17 cellular contexts compared by ENCODE assay signal in genomic region chr11:62566247-62566646, GRCh38. TPM values are rescaled to one million over a fixed set of nuclear protein-coding genes. Genes with fewer than 3 reads are reported as not detected.
DNase-seq lines count a peak whose midpoint lies in the region; ATAC-seq, FAIRE-seq and TF ChIP-seq lines count a peak whose summit lies in the region.
"Had no signal": no experiment of that assay in that cellular context is flagged by ENCODE, and none has a peak within 500 bp of the region (broad histone marks: within the 10 kb centered on the region; RNA-seq: fewer than 3 reads in every experiment).

No MANE protein-coding gene starts in this region.

- H3K36me3 ChIP-seq in astrocyte (ENCODE audit: insufficient read depth, low read length) (peaks cover 61% of the 10 kb centered on the region), spleen (peaks cover 0 to 100% (median 94%) of the 10 kb centered on the region in 6 donors)

- H3K4me3 ChIP-seq in astrocyte (ENCODE audit: insufficient read depth, low read depth, low read length) (no peak overlapping the region), spleen (no peak overlapping the region)
- H3K4me3 ChIP-seq: tibial artery had no signal

- TF ChIP-seq CTCF in astrocyte (IDR thresholded peaks at IDR 0.05; ENCODE audit: insufficient read depth, low read depth, low read length) (no peak), spleen (IDR thresholded peaks at IDR 0.05 in 8 of 11, conservative IDR thresholded peaks at IDR 0.05 in 3 of 11) (no peak)

- no peaks in the 10 kb centered on the region for H3K9me3 Mint-ChIP-seq in activated naive CD4-positive, alpha-beta T cell treated with anti-CD3 and anti-CD28 coated beads, Interleukin-2, amount 10 ng/mL, durations not matched to agents 7 days and 5 days
- no peaks in the 10 kb centered on the region for H3K9me3 Mint-ChIP-seq in astrocyte (ENCODE audit: unreplicated experiment)
- H3K9me3 Mint-ChIP-seq: naive B cell had no signal

- no peaks in the 10 kb centered on the region for H3K9me3 ChIP-seq in astrocyte (ENCODE audit: insufficient read depth, low read depth, low read length)
- H3K9me3 ChIP-seq in spleen = no peaks in the 10 kb centered on the region
- H3K9me3 ChIP-seq: tibial artery had no signal

- no peaks in the 10 kb centered on the region for H3K27me3 Mint-ChIP-seq in activated naive CD4-positive, alpha-beta T cell treated with anti-CD3 and anti-CD28 coated beads, Interleukin-2, amount 10 ng/mL, durations not matched to agents 7 days and 5 days
- no peaks in the 10 kb centered on the region for H3K27me3 Mint-ChIP-seq in astrocyte (ENCODE audit: low read depth, unreplicated experiment)
- H3K27me3 Mint-ChIP-seq: naive B cell had no signal

- H3K27ac ChIP-seq in astrocyte (ENCODE audit: low read depth, low read length) = no peak overlapping the region
- peak overlapping the region in 2 of 8 donors; percentile 58 to 70 for H3K27ac ChIP-seq in spleen
- H3K27ac ChIP-seq: tibial artery had no signal

- H3K4me1 ChIP-seq in astrocyte (ENCODE audit: insufficient read depth, low read length) = peaks cover 11% of the 10 kb centered on the region
- peaks cover 4 to 62% (median 18%) of the 10 kb centered on the region in 6 donors for H3K4me1 ChIP-seq in spleen

- 91 to 96% (median 95%) methylated on average over 8 of the region's 8 CpGs for WGBS in spleen, 5 donors

- H3K36me3 Mint-ChIP-seq in activated naive CD4-positive, alpha-beta T cell treated with anti-CD3 and anti-CD28 coated beads, Interleukin-2, amount 10 ng/mL, durations not matched to agents 7 days and 5 days = peaks cover 54% of the 10 kb centered on the region
- peaks cover 38% of the 10 kb centered on the region for H3K36me3 Mint-ChIP-seq in astrocyte (ENCODE audit: low read depth, unreplicated experiment)

- peaks cover 77% of the 10 kb centered on the region for H3K79me2 ChIP-seq in astrocyte (ENCODE audit: insufficient read depth, low read length)

- intact Hi-C loops in spleen (cut with DNase I; ENCODE audit: low total_unique reads) (no loop called here), sciatic nerve (cut with DNase I) (no loop called here)

- peaks cover 89% of the 10 kb centered on the region for H4K20me1 ChIP-seq in astrocyte (ENCODE audit: insufficient read depth, low read length)

- no peak for DNase-seq in activated naive CD4-positive, alpha-beta T cell treated with anti-CD3 and anti-CD28 coated beads, Interleukin-2, amount 10 ng/mL, durations not matched to agents 7 days and 5 days
- no peak for DNase-seq in activated naive CD4-positive, alpha-beta T cell treated with anti-CD3 and anti-CD28 coated beads, Interleukin-2, amount 50 U/mL, for 16 hours
- DNase-seq in astrocyte (ENCODE audit: low read depth) (no peak), spleen (peak; percentile 25), sciatic nerve (ENCODE audit: low spot score) (no peak), NCI-H748 (lab: John Stamatoyannopoulos, UW; ENCODE audit: unreplicated experiment) (no peak), NCI-H524 (lab: John Stamatoyannopoulos, UW) (no peak)
- DNase-seq: activated CD4-positive, alpha-beta T cell treated with anti-CD3 and anti-CD28 coated beads for 1 hour; activated effector memory CD4-positive, alpha-beta T cell treated with Interleukin-2 at 50 U/mL for 16 hours; DMS 273 treated with DMSO at 0.1 percent for 48 hours; effector memory CD4-positive, alpha-beta T cell; naive B cell; NCI-H524 treated with DMSO at 0.1 percent for 48 hours; retina; stimulated activated CD4-positive, alpha-beta T cell treated with anti-CD3 and anti-CD28 coated beads, Interleukin-1b, Interleukin-23, amount 100 ng/mL, for 48 hours; tibial artery had no signal

- H3K4me1 Mint-ChIP-seq in activated naive CD4-positive, alpha-beta T cell treated with anti-CD3 and anti-CD28 coated beads, Interleukin-2, amount 10 ng/mL, durations not matched to agents 7 days and 5 days = peaks cover 43% of the 10 kb centered on the region
- H3K4me1 Mint-ChIP-seq in astrocyte (ENCODE audit: low read depth, unreplicated experiment) = peaks cover 39% of the 10 kb centered on the region

- H3K27ac Mint-ChIP-seq in activated naive CD4-positive, alpha-beta T cell treated with anti-CD3 and anti-CD28 coated beads, Interleukin-2, amount 10 ng/mL, durations not matched to agents 7 days and 5 days = peak overlapping the region; percentile 8
- H3K27ac Mint-ChIP-seq in astrocyte (ENCODE audit: unreplicated experiment) = peak overlapping the region; percentile 83

- TF ChIP-seq POLR2A in spleen (IDR thresholded peaks at IDR 0.05) = no peak

- CTCF ChIA-PET in activated naive CD4-positive, alpha-beta T cell treated with anti-CD3 and anti-CD28 coated beads, Interleukin-2, amount 10 ng/mL, durations not matched to agents 7 days and 5 days (lab: Charles Lee) = interaction anchor here (0.9 to 3.3 kb wide), 4 partner anchors 9 to 172 kb away, joined by 4 to 12 read pairs (median 4); no protein-coding TSS in a partner anchor

- ATAC-seq in sciatic nerve = no peak

- no peak overlapping the region for H3K4me2 ChIP-seq in astrocyte (ENCODE audit: low read length)

- FAIRE-seq in astrocyte (lab: Jason Lieb, UNC) = no peak

- H3K27me3 ChIP-seq in astrocyte (ENCODE audit: insufficient read depth, low read length) (no peaks in the 10 kb centered on the region), spleen (replicated peaks in 1 of 7) (no peaks in the 10 kb centered on the region)
- H3K27me3 ChIP-seq: tibial artery had no signal

- H3K9ac ChIP-seq in astrocyte (ENCODE audit: low read length) = no peak overlapping the region

- H2AFZ ChIP-seq in astrocyte (ENCODE audit: low read depth, low read length) = no peak overlapping the region

- no peak overlapping the region for H3K4me3 Mint-ChIP-seq in activated naive CD4-positive, alpha-beta T cell treated with anti-CD3 and anti-CD28 coated beads, Interleukin-2, amount 10 ng/mL, durations not matched to agents 7 days and 5 days
- H3K4me3 Mint-ChIP-seq in astrocyte (ENCODE audit: unreplicated experiment) = peak overlapping the region; percentile 31

TF ChIP-seq in PFSK-1, 5 proteins besides CTCF, POLR2A, EP300 and RAD21:
- TF ChIP-seq POLR2AphosphoS5 (IDR thresholded peaks at IDR 0.05; ENCODE audit: low read depth, low read length) = 0 out of 2 replicates have a peak, but pooled peaks have one; percentile 9
- no peak for TF ChIP-seq SIN3A (IDR thresholded peaks at IDR 0.05; ENCODE audit: borderline replicate concordance, insufficient read depth, low read length)

RNA-seq across cellular contexts. Expression of gene EEF1G, which starts 7.4 kb away (rescaled TPM):
- 2,396 TPM for polyA plus RNA-seq in PFSK-1 (2012; ENCODE audit: insufficient read length, low read depth)
- total RNA-seq in astrocyte (1,185 and 1,298 TPM in 2 replicates), spleen (1,000 to 10,000 TPM in 6 of 7 donors, 100 to 1,000 TPM in 1; 989 to 1,475 (median 1,270) TPM), sciatic nerve (811 TPM)
- 1,000 to 10,000 TPM; 2,364 to 2,501 (median 2,474) TPM for polyA plus RNA-seq in spleen

RNA-seq across cellular contexts. Expression of gene AHNAK, which starts 19.6 kb away (rescaled TPM):
- polyA plus RNA-seq in PFSK-1 (2012; ENCODE audit: insufficient read length, low read depth) = 54.0 TPM
- total RNA-seq in astrocyte = 305 and 378 TPM in 2 replicates
- total RNA-seq in spleen = 100 to 1,000 TPM; 168 to 370 (median 289) TPM
- polyA plus RNA-seq in spleen = 10 to 100 TPM; 11.8 to 24.0 (median 12.0) TPM
- total RNA-seq in sciatic nerve = 2,773 TPM

RNA-seq across cellular contexts. Expression of gene TUT1, which starts 25.1 kb away (rescaled TPM):
- polyA plus RNA-seq in PFSK-1 (2012; ENCODE audit: insufficient read length, low read depth) = 18.3 TPM
- total RNA-seq in astrocyte (16.8 and 18.3 TPM in 2 replicates), spleen (10 to 100 TPM; 14.4 to 30.9 (median 20.1) TPM), sciatic nerve (20.7 TPM)
- 10 to 100 TPM; 14.5 to 24.1 (median 16.1) TPM for polyA plus RNA-seq in spleen

RNA-seq across cellular contexts. Expression of gene MTA2, which starts 35.4 kb away (rescaled TPM):
- 78.0 TPM for polyA plus RNA-seq in PFSK-1 (2012; ENCODE audit: insufficient read length, low read depth)
- 123 and 136 TPM in 2 replicates for total RNA-seq in astrocyte
- total RNA-seq in spleen = 100 to 1,000 TPM; 102 to 154 (median 114) TPM
- 10 to 100 TPM; 55.3 to 94.6 (median 58.5) TPM for polyA plus RNA-seq in spleen
- total RNA-seq in sciatic nerve = 86.6 TPM

RNA-seq across cellular contexts. Expression of gene EML3, which starts 46.3 kb away (rescaled TPM):
- polyA plus RNA-seq in PFSK-1 (2012; ENCODE audit: insufficient read length, low read depth) = 91.0 TPM
- total RNA-seq in astrocyte (25.5 and 29.8 TPM in 2 replicates), spleen (100 to 1,000 TPM in 5 of 7 donors, 10 to 100 TPM in 2; 46.7 to 159 (median 116) TPM), sciatic nerve (113 TPM)
- polyA plus RNA-seq in spleen = 100 to 1,000 TPM in 1 of 3 donors, 10 to 100 TPM in 2; 51.0 to 116 (median 78.6) TPM
